1 cellular context compared by ENCODE assay signal in genomic region chr15:91124155-91124554, GRCh38.
TF ChIP-seq lines count a peak whose summit lies in the region.

No MANE protein-coding gene starts in this region.

TF ChIP-seq in GM12878, 131 proteins besides CTCF, POLR2A, EP300 and RAD21 (continued from another document):
- TF ChIP-seq ZBTB11 (CRISPR knock-in tag; IDR thresholded peaks at IDR 0.05) = no peak
